In genomic region chr5:5678909-5679308, GRCh38 we compare ENCODE assay signal across 1 cellular context.
TF ChIP-seq lines count a peak whose summit lies in the region.

No MANE protein-coding gene starts in this region.

TF ChIP-seq in H1, 55 proteins besides CTCF, POLR2A, EP300 and RAD21:
- TF ChIP-seq GTF2F1 (IDR thresholded peaks at IDR 0.05; ENCODE audit: borderline replicate concordance, low read depth, low read length) (no peak), CHD1 (IDR thresholded peaks at IDR 0.05; ENCODE audit: low read depth, low read length) (no peak), MAX (IDR thresholded peaks at IDR 0.05) (no peak), SUZ12 (IDR thresholded peaks at IDR 0.05; ENCODE audit: low read length) (no peak), SAP30 (IDR thresholded peaks at IDR 0.05; ENCODE audit: insufficient read depth, insufficient replicate concordance, low read length) (no peak), KDM4A (IDR thresholded peaks at IDR 0.05; ENCODE audit: low read depth, low read length, severe bottlenecking) (no peak), YY1 (IDR thresholded peaks at IDR 0.05; ENCODE audit: low read depth, low read length) (no peak), SIX5 (IDR thresholded peaks at IDR 0.05; ENCODE audit: low read depth, low read length) (no peak), PHF8 (conservative IDR thresholded peaks at IDR 0.05; ENCODE audit: low read depth, low read length) (no peak), ZNF274 (IDR thresholded peaks at IDR 0.05; ENCODE audit: borderline replicate concordance, extremely low read depth, low read length) (no peak), FOSL1 (IDR thresholded peaks at IDR 0.05; ENCODE audit: insufficient read depth, low read depth, low read length) (no peak), CEBPB (IDR thresholded peaks at IDR 0.05; ENCODE audit: low read depth, low read length) (no peak), MAFK (IDR thresholded peaks at IDR 0.05; ENCODE audit: low read depth, low read length) (no peak), TCF12 (IDR thresholded peaks at IDR 0.05; ENCODE audit: low read depth, low read length) (no peak)
